Comparison of ENCODE assay signal across 16 cellular contexts in the genomic region with DNA sequence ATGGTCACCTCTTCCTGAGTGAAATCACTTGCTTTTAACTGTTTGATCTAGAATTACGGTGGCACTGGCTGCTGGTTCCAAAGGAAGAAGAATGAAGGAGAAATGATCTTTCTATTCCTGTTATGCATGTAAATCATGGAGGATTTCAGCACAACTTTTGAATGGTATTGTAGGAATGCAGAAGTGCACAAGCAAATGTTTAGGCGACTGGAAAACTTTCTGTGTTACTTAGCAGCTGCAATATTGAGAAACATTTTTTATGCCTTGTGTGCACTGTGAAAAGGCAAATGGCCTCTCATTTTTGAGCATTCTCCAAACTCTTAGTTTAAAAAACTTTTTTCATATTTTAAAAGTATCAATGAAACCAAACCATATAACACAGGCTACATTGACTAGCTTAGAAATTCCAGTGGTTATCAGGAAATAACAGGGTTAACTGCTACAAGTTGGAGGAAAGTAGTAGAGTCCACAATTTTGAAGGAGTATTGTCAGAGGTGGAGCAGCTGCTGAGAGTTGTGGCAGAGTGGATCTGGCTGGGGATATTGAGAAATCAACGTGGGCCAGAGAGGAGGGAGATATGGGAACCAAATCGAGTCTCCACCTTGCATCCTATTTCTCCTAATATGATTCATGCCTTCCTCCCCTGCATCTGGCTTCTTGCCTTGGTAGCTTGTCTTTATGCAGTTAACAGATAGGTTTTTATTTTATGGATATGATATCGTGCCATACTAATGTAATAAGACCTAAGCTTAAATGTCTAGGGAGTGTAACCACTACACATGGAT. TPM values are rescaled to one million over a fixed set of nuclear protein-coding genes. Genes with fewer than 3 reads are reported as not detected.
DNase-seq lines count a peak whose midpoint lies in the region; ATAC-seq and TF ChIP-seq lines count a peak whose summit lies in the region.
"Had no signal": no experiment of that assay in that cellular context is flagged by ENCODE, and none has a peak within 500 bp of the region (broad histone marks: within the 10 kb centered on the region; RNA-seq: fewer than 3 reads in every experiment).

No MANE protein-coding gene starts in this region.

- WGBS in smooth muscle cell (ENCODE audit: low lambda C conversion rate): 67% methylated on average over 5 of the region's 5 CpGs

- H3K27me3 ChIP-seq in BLaER1 (peaks cover 70% of the 10 kb centered on the region), fibroblast of lung (ENCODE audit: control insufficient read depth, insufficient read depth, low read length) (no peaks in the 10 kb centered on the region), rectal smooth muscle tissue (ENCODE audit: control insufficient read depth, insufficient read depth, low read length) (peaks cover 3% of the 10 kb centered on the region), smooth muscle cell (ENCODE audit: low read depth) (no peaks in the 10 kb centered on the region)
- H3K27me3 ChIP-seq: neural progenitor cell had no signal

- no peaks in the 10 kb centered on the region for H3F3A ChIP-seq in smooth muscle cell (ENCODE audit: low read depth)

- H2AFZ ChIP-seq in fibroblast of lung (ENCODE audit: low read length) (no peak overlapping the region), smooth muscle cell (ENCODE audit: low read depth) (no peak overlapping the region)
- H2AFZ ChIP-seq: neural progenitor cell had no signal

- H3K4me2 ChIP-seq in BLaER1: peak overlapping the region; percentile 56
- H3K4me2 ChIP-seq in fibroblast of lung (ENCODE audit: extremely low read depth, insufficient read depth, low read length): peak overlapping the region; percentile 32
- H3K4me2 ChIP-seq in smooth muscle cell: no peak overlapping the region
- H3K4me2 ChIP-seq: neural progenitor cell had no signal

- H3K9ac ChIP-seq in BLaER1 (peak overlapping the region; percentile 34; the same call in 1 of the 2 replicates), fibroblast of lung (ENCODE audit: insufficient read depth, low read length) (no peak overlapping the region), rectal smooth muscle tissue (ENCODE audit: low read length) (no peak overlapping the region), smooth muscle cell (ENCODE audit: low read depth) (no peak overlapping the region)
- H3K9ac ChIP-seq: neural progenitor cell had no signal

- ATAC-seq in GM19395 (IDR thresholded peaks at IDR 0.05; ENCODE audit: unreplicated experiment) (no peak), HG02763 (IDR thresholded peaks at IDR 0.05; ENCODE audit: unreplicated experiment) (no peak)

- H3K36me3 ChIP-seq in BLaER1 (no peaks in the 10 kb centered on the region), fibroblast of lung (ENCODE audit: control insufficient read depth, insufficient read depth, low read length) (no peaks in the 10 kb centered on the region), rectal smooth muscle tissue (ENCODE audit: control insufficient read depth, insufficient read depth, low read length) (no peaks in the 10 kb centered on the region), smooth muscle cell (ENCODE audit: low read depth) (no peaks in the 10 kb centered on the region)
- H3K36me3 ChIP-seq: neural progenitor cell had no signal

- no peaks in the 10 kb centered on the region for H3K79me2 ChIP-seq in fibroblast of lung (ENCODE audit: control insufficient read depth, insufficient read depth, low read length)
- no peaks in the 10 kb centered on the region for H3K79me2 ChIP-seq in smooth muscle cell (ENCODE audit: low read depth)

- DNase-seq in NCI-H226: peak; percentile 82
- peak; percentile 29 to 35 for DNase-seq in fibroblast of lung (ENCODE audit: low read depth in 2 of 2)
- no peak for DNase-seq in cerebellar cortex (ENCODE audit: low spot score)
- DNase-seq in smooth muscle cell (lab: John Stamatoyannopoulos, UW; ENCODE audit: unreplicated experiment): no peak
- DNase-seq: activated CD4-positive, CD25-positive, alpha-beta regulatory T cell treated with anti-CD3 and anti-CD28 coated beads, Interleukin-2, amount 50 U/mL, for 72 hours; activated naive CD4-positive, alpha-beta T cell treated with Interleukin-2 at 50 U/mL for 16 hours; AML-193; effector CD8-positive, alpha-beta T cell; NCI-H345; Right ventricle myocardium superior; small intestine had no signal

- peaks cover 18% of the 10 kb centered on the region for H3K9me3 ChIP-seq in BLaER1
- H3K9me3 ChIP-seq in fibroblast of lung (ENCODE audit: control insufficient read depth, insufficient read depth, low read depth, low read length): no peaks in the 10 kb centered on the region
- H3K9me3 ChIP-seq in smooth muscle cell (replicated peaks; ENCODE audit: low read depth): no peaks in the 10 kb centered on the region

- no peak overlapping the region for H3K4me3 ChIP-seq in BLaER1
- no peak overlapping the region for H3K4me3 ChIP-seq in fibroblast of lung (replicated peaks in 1 of 4; ENCODE audit: control extremely low read depth in 1 of 4, insufficient read depth in 1 of 4, low read depth in 3 of 4, low read length in 4 of 4)
- H3K4me3 ChIP-seq in rectal smooth muscle tissue (ENCODE audit: low read length): no peak overlapping the region
- no peak overlapping the region for H3K4me3 ChIP-seq in smooth muscle cell
- H3K4me3 ChIP-seq: neural progenitor cell had no signal

- H4K20me1 ChIP-seq in BLaER1: no peaks in the 10 kb centered on the region
- H4K20me1 ChIP-seq in fibroblast of lung (ENCODE audit: control insufficient read depth, extremely low read depth, insufficient read depth, low read length): no peaks in the 10 kb centered on the region
- no peaks in the 10 kb centered on the region for H4K20me1 ChIP-seq in smooth muscle cell (ENCODE audit: low read depth)

- no peak for TF ChIP-seq CTCF in fibroblast of lung (conservative IDR thresholded peaks at IDR 0.05 in 1 of 2, IDR thresholded peaks at IDR 0.05 in 1 of 2; ENCODE audit: low read depth in 1 of 2, low read length in 2 of 2)
- no peak for TF ChIP-seq CTCF in smooth muscle cell (IDR thresholded peaks at IDR 0.05; ENCODE audit: borderline replicate concordance, insufficient read depth, poor library complexity, severe bottlenecking)

- peaks cover 27% of the 10 kb centered on the region for H3K4me1 ChIP-seq in BLaER1
- H3K4me1 ChIP-seq in fibroblast of lung (ENCODE audit: control insufficient read depth, extremely low read depth, insufficient read depth, low read length): no peaks in the 10 kb centered on the region
- H3K4me1 ChIP-seq in rectal smooth muscle tissue (ENCODE audit: control insufficient read depth, insufficient read depth, low read length): peaks cover 6% of the 10 kb centered on the region
- H3K4me1 ChIP-seq in smooth muscle cell (ENCODE audit: low read depth): no peaks in the 10 kb centered on the region
- H3K4me1 ChIP-seq: neural progenitor cell had no signal

- peak overlapping the region; percentile 47 for H3K27ac ChIP-seq in BLaER1
- peak overlapping the region; percentile 7 for H3K27ac ChIP-seq in fibroblast of lung (ENCODE audit: insufficient read depth, low read length)
- H3K27ac ChIP-seq in rectal smooth muscle tissue (ENCODE audit: low read depth, low read length): peak overlapping the region; percentile 62
- no peak overlapping the region for H3K27ac ChIP-seq in smooth muscle cell (ENCODE audit: low read depth)
- H3K27ac ChIP-seq: neural progenitor cell had no signal

RNA-seq across cellular contexts. Expression of a gene that starts 32.0 kb away (rescaled TPM):
- total RNA-seq in fibroblast of lung (127 and 180 TPM in 2 replicates), smooth muscle cell (98.2 and 103 TPM in 2 replicates)
- polyA plus RNA-seq in fibroblast of lung (311 and 627 TPM in 2 replicates), smooth muscle cell (57.8 and 76.0 TPM in 2 replicates)
- polyA plus RNA-seq in fibroblast of lung (2012): 171 and 314 TPM in 2 replicates
- polyA minus RNA-seq in fibroblast of lung (ENCODE audit: low replicate concordance): 227 and 451 TPM in 2 replicates

Comparison
In these comparisons a context has a peak if more than half of its experiments do, and no peak if none do; other contexts are left out.
1. DNase-seq: peak in NCI-H226 (single experiment) and fibroblast of lung (2 of 2); none in cerebellar cortex (single experiment) and smooth muscle cell (single experiment).